ENCODE assay signal across 1 cellular context in genomic region chr2:5695641-5696350, GRCh38.
TF ChIP-seq lines count a peak whose summit lies in the region.

No MANE protein-coding gene starts in this region.

TF ChIP-seq in A549, 52 proteins besides CTCF, POLR2A, EP300 and RAD21 (continued from another document):
- TF ChIP-seq CBX2 (IDR thresholded peaks at IDR 0.05; ENCODE audit: borderline replicate concordance, low read depth): no peak
- TF ChIP-seq, protein P1, sequence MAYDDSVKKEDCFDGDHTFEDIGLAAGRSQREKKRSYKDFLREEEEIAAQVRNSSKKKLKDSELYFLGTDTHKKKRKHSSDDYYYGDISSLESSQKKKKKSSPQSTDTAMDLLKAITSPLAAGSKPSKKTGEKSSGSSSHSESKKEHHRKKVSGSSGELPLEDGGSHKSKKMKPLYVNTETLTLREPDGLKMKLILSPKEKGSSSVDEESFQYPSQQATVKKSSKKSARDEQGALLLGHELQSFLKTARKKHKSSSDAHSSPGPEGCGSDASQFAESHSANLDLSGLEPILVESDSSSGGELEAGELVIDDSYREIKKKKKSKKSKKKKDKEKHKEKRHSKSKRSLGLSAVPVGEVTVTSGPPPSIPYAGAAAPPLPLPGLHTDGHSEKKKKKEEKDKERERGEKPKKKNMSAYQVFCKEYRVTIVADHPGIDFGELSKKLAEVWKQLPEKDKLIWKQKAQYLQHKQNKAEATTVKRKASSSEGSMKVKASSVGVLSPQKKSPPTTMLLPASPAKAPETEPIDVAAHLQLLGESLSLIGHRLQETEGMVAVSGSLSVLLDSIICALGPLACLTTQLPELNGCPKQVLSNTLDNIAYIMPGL (CRISPR knock-in tag; IDR thresholded peaks at IDR 0.05; ENCODE audit: borderline replicate concordance): no peak
- TF ChIP-seq MAZ (IDR thresholded peaks at IDR 0.05; ENCODE audit: borderline replicate concordance, low read depth, low read length): no peak
- TF ChIP-seq, protein P2, sequence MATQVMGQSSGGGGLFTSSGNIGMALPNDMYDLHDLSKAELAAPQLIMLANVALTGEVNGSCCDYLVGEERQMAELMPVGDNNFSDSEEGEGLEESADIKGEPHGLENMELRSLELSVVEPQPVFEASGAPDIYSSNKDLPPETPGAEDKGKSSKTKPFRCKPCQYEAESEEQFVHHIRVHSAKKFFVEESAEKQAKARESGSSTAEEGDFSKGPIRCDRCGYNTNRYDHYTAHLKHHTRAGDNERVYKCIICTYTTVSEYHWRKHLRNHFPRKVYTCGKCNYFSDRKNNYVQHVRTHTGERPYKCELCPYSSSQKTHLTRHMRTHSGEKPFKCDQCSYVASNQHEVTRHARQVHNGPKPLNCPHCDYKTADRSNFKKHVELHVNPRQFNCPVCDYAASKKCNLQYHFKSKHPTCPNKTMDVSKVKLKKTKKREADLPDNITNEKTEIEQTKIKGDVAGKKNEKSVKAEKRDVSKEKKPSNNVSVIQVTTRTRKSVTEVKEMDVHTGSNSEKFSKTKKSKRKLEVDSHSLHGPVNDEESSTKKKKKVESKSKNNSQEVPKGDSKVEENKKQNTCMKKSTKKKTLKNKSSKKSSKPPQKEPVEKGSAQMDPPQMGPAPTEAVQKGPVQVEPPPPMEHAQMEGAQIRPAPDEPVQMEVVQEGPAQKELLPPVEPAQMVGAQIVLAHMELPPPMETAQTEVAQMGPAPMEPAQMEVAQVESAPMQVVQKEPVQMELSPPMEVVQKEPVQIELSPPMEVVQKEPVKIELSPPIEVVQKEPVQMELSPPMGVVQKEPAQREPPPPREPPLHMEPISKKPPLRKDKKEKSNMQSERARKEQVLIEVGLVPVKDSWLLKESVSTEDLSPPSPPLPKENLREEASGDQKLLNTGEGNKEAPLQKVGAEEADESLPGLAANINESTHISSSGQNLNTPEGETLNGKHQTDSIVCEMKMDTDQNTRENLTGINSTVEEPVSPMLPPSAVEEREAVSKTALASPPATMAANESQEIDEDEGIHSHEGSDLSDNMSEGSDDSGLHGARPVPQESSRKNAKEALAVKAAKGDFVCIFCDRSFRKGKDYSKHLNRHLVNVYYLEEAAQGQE (IDR thresholded peaks at IDR 0.05): no peak
